In genomic region chr9:127742435-127743088, GRCh38 we compare ENCODE assay signal across 8 cellular contexts. TPM values are rescaled to one million over a fixed set of nuclear protein-coding genes. Genes with fewer than 3 reads are reported as not detected.
DNase-seq lines count a peak whose midpoint lies in the region; ATAC-seq and TF ChIP-seq lines count a peak whose summit lies in the region.

No MANE protein-coding gene starts in this region.

- H3K27ac Mint-ChIP-seq in nephron: peak overlapping the region in 1 of 3 experiments; percentile 77
- no peak overlapping the region for H3K27ac Mint-ChIP-seq in activated CD4-positive, alpha-beta T cell treated with anti-CD3 and anti-CD28 coated beads for 36 hours

- ATAC-seq in activated CD4-positive, alpha-beta T cell treated with anti-CD3 and anti-CD28 coated beads for 36 hours: no peak
- no peak for ATAC-seq in HG03196 (IDR thresholded peaks at IDR 0.05; ENCODE audit: unreplicated experiment)

- H3K27ac ChIP-seq in effector memory CD4-positive, alpha-beta T cell (ENCODE audit: insufficient read depth, low read length, poor library complexity, severe bottlenecking): peak overlapping the region; percentile 32

- H3K27me3 Mint-ChIP-seq in nephron (ENCODE audit: low read depth): peaks cover 13% of the 10 kb centered on the region
- H3K27me3 Mint-ChIP-seq in activated CD4-positive, alpha-beta T cell treated with anti-CD3 and anti-CD28 coated beads for 36 hours: no peaks in the 10 kb centered on the region

- no peak overlapping the region for H3K4me3 ChIP-seq in effector memory CD4-positive, alpha-beta T cell (ENCODE audit: insufficient read depth, low read depth, low read length, poor library complexity, severe bottlenecking)

- DNase-seq in Caki2 (ENCODE audit: low read depth): peak; percentile 85
- peak; percentile 86 for DNase-seq in NCI-H1436 treated with DMSO at 0.1 percent for 48 hours (lab: John Stamatoyannopoulos, UW)
- DNase-seq in effector memory CD4-positive, alpha-beta T cell: no peak
- no peak for DNase-seq in activated CD4-positive, alpha-beta T cell treated with anti-CD3 and anti-CD28 coated beads for 36 hours
- no peak for DNase-seq in inferior parietal cortex (ENCODE audit: extremely low spot score)
- DNase-seq in activated effector memory CD4-positive, alpha-beta T cell treated with Interleukin-2 at 50 U/mL for 16 hours: no peak

- POLR2A ChIA-PET in activated CD4-positive, alpha-beta T cell treated with anti-CD3 and anti-CD28 coated beads for 36 hours (lab: Charles Lee): no interaction called here

- no peaks in the 10 kb centered on the region for H3K4me1 Mint-ChIP-seq in nephron
- H3K4me1 Mint-ChIP-seq in activated CD4-positive, alpha-beta T cell treated with anti-CD3 and anti-CD28 coated beads for 36 hours: peaks cover 6% of the 10 kb centered on the region

- H3K4me1 ChIP-seq in effector memory CD4-positive, alpha-beta T cell (ENCODE audit: control insufficient read depth, insufficient read depth, low read length, poor library complexity, severe bottlenecking): no peaks in the 10 kb centered on the region

- H3K4me3 Mint-ChIP-seq in nephron: peak overlapping the region; percentile 63 to 83 (median 81)
- H3K4me3 Mint-ChIP-seq in activated CD4-positive, alpha-beta T cell treated with anti-CD3 and anti-CD28 coated beads for 36 hours: no peak overlapping the region

- peaks cover 6% of the 10 kb centered on the region for H3K36me3 Mint-ChIP-seq in nephron (ENCODE audit: low read depth)
- H3K36me3 Mint-ChIP-seq in activated CD4-positive, alpha-beta T cell treated with anti-CD3 and anti-CD28 coated beads for 36 hours (ENCODE audit: low read depth): peaks cover 22% of the 10 kb centered on the region

- TF ChIP-seq CTCF in nephron (IDR thresholded peaks at IDR 0.05; ENCODE audit: unreplicated experiment in 3 of 3): no peak

- no peaks in the 10 kb centered on the region for H3K27me3 ChIP-seq in effector memory CD4-positive, alpha-beta T cell (replicated peaks; ENCODE audit: control insufficient read depth, insufficient read depth, low read length, poor library complexity, severe bottlenecking)

- in situ Hi-C loops in Caki2 (cut with HindIII; ENCODE audit: low pct_unique_long_range_greater_than_20kb, low sequenced_read_pairs): no loop called here

- no peaks in the 10 kb centered on the region for H3K9me3 Mint-ChIP-seq in nephron
- H3K9me3 Mint-ChIP-seq in activated CD4-positive, alpha-beta T cell treated with anti-CD3 and anti-CD28 coated beads for 36 hours (ENCODE audit: low read depth): no peaks in the 10 kb centered on the region

- H3K9me3 ChIP-seq in effector memory CD4-positive, alpha-beta T cell (ENCODE audit: control insufficient read depth, low read length): no peaks in the 10 kb centered on the region

- H3K36me3 ChIP-seq in effector memory CD4-positive, alpha-beta T cell (ENCODE audit: control insufficient read depth, insufficient read depth, low read length): peaks cover 82% of the 10 kb centered on the region

- intact Hi-C loops in activated CD4-positive, alpha-beta T cell treated with anti-CD3 and anti-CD28 coated beads for 36 hours (cut with DNase I, micrococcal nuclease): no loop called here

- CTCF ChIA-PET in activated CD4-positive, alpha-beta T cell treated with anti-CD3 and anti-CD28 coated beads for 36 hours (lab: Charles Lee): interaction anchor here (0.9 to 2.1 kb wide), 3 partner anchors 8 to 175 kb away, joined by 3 to 12 read pairs (median 3); partner anchors contain the start of genes ST6GALNAC4 and TOR2A

RNA-seq across cellular contexts. Expression of gene TOR2A, which starts 7.5 kb away (rescaled TPM):
- total RNA-seq in Caki2 (2014; rRNA removed; shearing (Covaris generic); ENCODE audit: low replicate concordance): 2.3 and 2.6 TPM in 2 replicates
- total RNA-seq in activated CD4-positive, alpha-beta T cell treated with anti-CD3 and anti-CD28 coated beads for 36 hours: 10 to 100 TPM; 11.3 to 14.0 TPM

RNA-seq across cellular contexts. Expression of gene TTC16, which starts 26.7 kb away (rescaled TPM):
- 0.67 TPM in 1 of 2 replicates, not detected in the other for total RNA-seq in Caki2 (2014; rRNA removed; shearing (Covaris generic); ENCODE audit: low replicate concordance)
- under 1 TPM; 0.16 to 0.30 TPM for total RNA-seq in activated CD4-positive, alpha-beta T cell treated with anti-CD3 and anti-CD28 coated beads for 36 hours

RNA-seq across cellular contexts. Expression of gene PTRH1, which starts 27.1 kb away (rescaled TPM):
- total RNA-seq in Caki2 (2014; rRNA removed; shearing (Covaris generic); ENCODE audit: low replicate concordance): 15.6 and 58.3 TPM in 2 replicates
- 10 to 100 TPM; 12.9 to 15.1 TPM for total RNA-seq in activated CD4-positive, alpha-beta T cell treated with anti-CD3 and anti-CD28 coated beads for 36 hours

RNA-seq across cellular contexts. Expression of gene CFAP157, which starts 35.8 kb away (rescaled TPM):
- total RNA-seq in Caki2 (2014; rRNA removed; shearing (Covaris generic); ENCODE audit: low replicate concordance): not detected in 2 replicates
- total RNA-seq in activated CD4-positive, alpha-beta T cell treated with anti-CD3 and anti-CD28 coated beads for 36 hours: not detected

RNA-seq across cellular contexts. Expression of gene SH2D3C, which starts 35.9 kb away (rescaled TPM):
- total RNA-seq in Caki2 (2014; rRNA removed; shearing (Covaris generic); ENCODE audit: low replicate concordance): not detected in 2 replicates
- 10 to 100 TPM; 30.3 to 35.2 TPM for total RNA-seq in activated CD4-positive, alpha-beta T cell treated with anti-CD3 and anti-CD28 coated beads for 36 hours

Comparison
In these comparisons a context has a peak if more than half of its experiments do, and no peak if none do; other contexts are left out.
1. DNase-seq: peak in Caki2 (single experiment) and NCI-H1436 treated with DMSO at 0.1 percent for 48 hours (single experiment); none in effector memory CD4-positive, alpha-beta T cell (0 of 3), activated CD4-positive, alpha-beta T cell treated with anti-CD3 and anti-CD28 coated beads for 36 hours (single experiment), inferior parietal cortex (single experiment) and activated effector memory CD4-positive, alpha-beta T cell treated with Interleukin-2 at 50 U/mL for 16 hours (single experiment).